ENCODE assay signal across 31 cellular contexts in the genomic region with DNA sequence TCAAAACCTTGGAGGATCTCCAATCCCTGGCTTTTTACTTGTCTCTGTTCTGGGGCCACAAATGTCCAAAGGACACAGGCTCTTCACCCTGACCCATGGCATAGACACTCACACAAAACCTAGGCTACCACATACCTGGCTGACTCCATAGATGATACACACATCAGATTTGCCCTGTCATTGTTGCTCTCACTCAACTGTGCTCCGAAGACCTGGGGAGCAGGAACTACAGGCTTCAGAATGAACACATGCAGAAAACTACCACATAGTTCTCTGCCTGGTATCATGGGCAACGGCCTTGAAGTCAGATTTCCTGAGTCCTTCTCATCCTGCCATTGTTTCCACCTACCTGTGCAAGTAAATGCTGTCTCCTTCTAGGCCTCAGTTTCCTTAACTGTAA.
DNase-seq lines count a peak whose midpoint lies in the region; ATAC-seq and TF ChIP-seq lines count a peak whose summit lies in the region.
"Had no signal": no experiment of that assay in that cellular context is flagged by ENCODE, and none has a peak within 500 bp of the region (broad histone marks: within the 10 kb centered on the region; RNA-seq: fewer than 3 reads in every experiment).

No MANE protein-coding gene starts in this region.

- H4K91ac ChIP-seq in mesenchymal stem cell (ENCODE audit: low read length) = no peak overlapping the region

- 45% methylated on average over 2 of the region's 2 CpGs for WGBS in mesenchymal stem cell
- WGBS in heart left ventricle, 4 donors = 75 to 90% (median 84%) methylated on average over 2 of the region's 2 CpGs
- WGBS in thyroid gland, 2 donors = 82 to 93% methylated on average over 2 of the region's 2 CpGs

- DNase-seq in epithelial cell of esophagus (ENCODE audit: low read depth) = peak; percentile 68
- DNase-seq in mesenchymal stem cell = no peak
- no peak for DNase-seq in NCI-H524 (lab: John Stamatoyannopoulos, UW)
- DNase-seq in heart left ventricle = no peak
- DNase-seq in thyroid gland = no peak
- DNase-seq: 8988T; ACHN; AML-193; BE2C; C1 segment of cervical spinal cord; Caco-2; Calu3; CD4-positive, alpha-beta memory T cell; CD4-positive, alpha-beta T cell; CD4-positive, CD25-positive, alpha-beta regulatory T cell; CD8-positive, alpha-beta memory T cell; CD8-positive, alpha-beta T cell; COR-L47; DMS 273 treated with DMSO at 0.1 percent for 48 hours; DMS153; DMS53; DMS79; DMS79 treated with DMSO at 0.1 percent for 48 hours; DND-41; EL had no signal

- no peaks in the 10 kb centered on the region for H3K79me1 ChIP-seq in mesenchymal stem cell (replicated peaks; ENCODE audit: low read length, poor library complexity, severe bottlenecking)

- H3K9me3 ChIP-seq in mesenchymal stem cell (ENCODE audit: control insufficient read depth, low read length) = peaks cover 10% of the 10 kb centered on the region
- H3K9me3 ChIP-seq in heart left ventricle = peaks cover 0 to 24% (median 12%) of the 10 kb centered on the region in 12 donors
- no peaks in the 10 kb centered on the region for H3K9me3 ChIP-seq in thyroid gland

- no peak for TF ChIP-seq POLR2A in heart left ventricle (IDR thresholded peaks at IDR 0.05)
- TF ChIP-seq POLR2A in thyroid gland (IDR thresholded peaks at IDR 0.05) = no peak

- H2BK120ac ChIP-seq in mesenchymal stem cell (ENCODE audit: low read depth, low read length) = no peak overlapping the region

- H3K18ac ChIP-seq in mesenchymal stem cell (ENCODE audit: low read depth in 1 of 2, low read length in 2 of 2) = no peak overlapping the region

- H2BK15ac ChIP-seq in mesenchymal stem cell (ENCODE audit: low read depth, poor library complexity, severe bottlenecking) = no peak overlapping the region

- H3K27ac ChIP-seq in mesenchymal stem cell (ENCODE audit: low read length, poor library complexity, severe bottlenecking) = no peak overlapping the region
- H3K27ac ChIP-seq in heart left ventricle = no peak overlapping the region
- no peak overlapping the region for H3K27ac ChIP-seq in thyroid gland
- H3K27ac ChIP-seq: 22Rv1; A549; BLaER1; BLaER1 treated with 17β-estradiol and CSF1 and Interleukin-3, amounts not matched to agents 10 nM and 100 nM; C4-2B had no signal

- H3K14ac ChIP-seq in mesenchymal stem cell (ENCODE audit: low read length in 2 of 2) = no peak overlapping the region

- H3K27me3 ChIP-seq in mesenchymal stem cell (ENCODE audit: control insufficient read depth in 1 of 2, insufficient read depth in 1 of 2, low read length in 2 of 2) (no peaks in the 10 kb centered on the region), heart left ventricle (no peaks in the 10 kb centered on the region), thyroid gland (no peaks in the 10 kb centered on the region)
- H3K27me3 ChIP-seq: BE2C; BLaER1; BLaER1 treated with 17β-estradiol and CSF1 and Interleukin-3, amounts not matched to agents 10 nM and 100 nM had no signal

- no peak overlapping the region for H2BK5ac ChIP-seq in mesenchymal stem cell (ENCODE audit: low read depth, low read length, poor library complexity, severe bottlenecking)

- peak overlapping the region; percentile 31 for H2AFZ ChIP-seq in mesenchymal stem cell (ENCODE audit: low read depth, low read length)

- H2BK12ac ChIP-seq in mesenchymal stem cell (ENCODE audit: low read length in 2 of 2) = no peak overlapping the region

- H4K8ac ChIP-seq in mesenchymal stem cell (ENCODE audit: low read length) = no peak overlapping the region

- intact Hi-C loops in heart left ventricle (cut with DNase I) = no loop called here
- intact Hi-C loops in thyroid gland (cut with DNase I) = no loop called here

- no peaks in the 10 kb centered on the region for H3K4me1 ChIP-seq in mesenchymal stem cell (ENCODE audit: control insufficient read depth, insufficient read depth, low read depth, low read length)
- H3K4me1 ChIP-seq in heart left ventricle = no peaks in the 10 kb centered on the region
- H3K4me1 ChIP-seq in thyroid gland = no peaks in the 10 kb centered on the region
- H3K4me1 ChIP-seq: A549; BE2C; BLaER1; BLaER1 treated with 17β-estradiol and CSF1 and Interleukin-3, amounts not matched to agents 10 nM and 100 nM; Caco-2 had no signal

- no peak for TF ChIP-seq CTCF in epithelial cell of esophagus (IDR thresholded peaks at IDR 0.05; ENCODE audit: insufficient read depth, low read depth, low read length, missing control alignments)
- TF ChIP-seq CTCF in heart left ventricle (IDR thresholded peaks at IDR 0.05) = no peak
- TF ChIP-seq CTCF in thyroid gland (IDR thresholded peaks at IDR 0.05) = no peak

- H3K23ac ChIP-seq in mesenchymal stem cell (ENCODE audit: low read length in 2 of 2) = no peak overlapping the region

- no peak overlapping the region for H3K9ac ChIP-seq in mesenchymal stem cell (ENCODE audit: low read length)
- H3K9ac ChIP-seq: BLaER1; BLaER1 treated with 17β-estradiol and CSF1 and Interleukin-3, amounts not matched to agents 10 nM and 100 nM had no signal

- H3K4me2 ChIP-seq in mesenchymal stem cell (ENCODE audit: low read length, poor library complexity, severe bottlenecking) = no peak overlapping the region
- H3K4me2 ChIP-seq: A549; BLaER1; BLaER1 treated with 17β-estradiol and CSF1 and Interleukin-3, amounts not matched to agents 10 nM and 100 nM had no signal

- ATAC-seq in esophagus mucosa (peak; percentile 93), heart left ventricle (no peak)
- ATAC-seq: A549; CD8-positive, alpha-beta T cell had no signal

- H3K4me3 ChIP-seq in epithelial cell of esophagus (ENCODE audit: low read length) (no peak overlapping the region), mesenchymal stem cell (ENCODE audit: insufficient read depth in 1 of 2, low read depth in 1 of 2, low read length in 2 of 2) (no peak overlapping the region), heart left ventricle (no peak overlapping the region), thyroid gland (replicated peaks in 1 of 3) (no peak overlapping the region)
- H3K4me3 ChIP-seq: A549; BLaER1; BLaER1 treated with 17β-estradiol and CSF1 and Interleukin-3, amounts not matched to agents 10 nM and 100 nM had no signal

- no peak overlapping the region for H3K4ac ChIP-seq in mesenchymal stem cell (ENCODE audit: low read depth in 1 of 2, low read length in 2 of 2)

- H2AK5ac ChIP-seq in mesenchymal stem cell (ENCODE audit: low read length, severe bottlenecking) = no peak overlapping the region

- H3K36me3 ChIP-seq in mesenchymal stem cell (ENCODE audit: control insufficient read depth in 1 of 2, insufficient read depth in 2 of 2, low read depth in 1 of 2, low read length in 2 of 2) (no peaks in the 10 kb centered on the region), heart left ventricle (no peaks in the 10 kb centered on the region), thyroid gland (no peaks in the 10 kb centered on the region)
- H3K36me3 ChIP-seq: BE2C; BLaER1; BLaER1 treated with 17β-estradiol and CSF1 and Interleukin-3, amounts not matched to agents 10 nM and 100 nM had no signal
